In the genomic region with DNA sequence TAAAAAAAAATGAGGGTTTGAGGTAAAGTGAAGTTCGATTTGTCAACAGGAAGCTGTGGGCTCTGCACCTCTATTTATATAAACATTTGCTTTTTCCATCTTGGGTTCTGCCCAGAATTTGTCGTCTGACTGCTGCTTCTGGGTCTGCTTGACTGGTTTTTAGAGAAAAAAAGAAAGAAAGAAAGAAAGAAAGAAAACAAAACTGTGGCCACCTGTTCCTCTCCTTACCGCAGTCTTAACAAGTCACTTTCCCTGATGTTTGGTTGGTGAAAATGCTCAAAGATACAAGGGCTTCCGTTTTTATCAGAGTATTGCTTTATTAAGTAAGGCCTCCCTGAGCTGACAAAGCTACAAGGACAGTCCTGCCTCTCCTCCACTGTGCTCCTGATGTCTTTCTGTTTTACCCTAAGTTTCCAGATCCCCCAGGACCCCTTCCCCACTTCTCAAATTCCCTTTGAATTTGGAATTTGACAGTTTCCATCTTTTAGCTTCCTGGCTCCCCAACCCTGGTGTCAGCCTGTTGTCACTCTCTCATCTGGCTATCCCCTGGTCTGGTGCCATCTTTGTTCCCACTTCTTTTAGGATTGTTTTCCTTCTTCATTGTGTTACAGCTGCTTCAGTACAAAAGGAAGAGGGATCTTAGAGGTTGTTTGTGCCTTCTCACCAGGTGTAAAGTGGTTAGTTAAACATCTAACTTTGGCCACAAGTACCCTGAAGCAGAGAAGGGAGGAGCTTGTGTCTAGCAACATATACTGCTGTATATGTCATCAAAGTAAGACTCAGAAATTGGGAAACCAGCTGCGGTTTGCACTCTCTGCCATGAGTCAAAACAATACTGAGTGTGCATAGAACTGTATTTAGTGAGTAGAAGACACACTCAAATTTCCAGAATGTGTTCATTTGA, we compare ENCODE assay signal across 8 cellular contexts.
DNase-seq lines count a peak whose midpoint lies in the region; ATAC-seq lines count a peak whose summit lies in the region.

No MANE protein-coding gene starts in this region.

- H3K36me3 ChIP-seq in BLaER1 treated with 17β-estradiol and CSF1 and Interleukin-3, amounts not matched to agents 10 nM and 100 nM, result no peaks in the 10 kb centered on the region

- peaks cover 22 to 38% (median 31%) of the 10 kb centered on the region in 10 experiments for H3K4me1 ChIP-seq in BLaER1 treated with 17β-estradiol and CSF1 and Interleukin-3, amounts not matched to agents 10 nM and 100 nM

- no peaks in the 10 kb centered on the region for H3K27me3 ChIP-seq in BLaER1 treated with 17β-estradiol and CSF1 and Interleukin-3, amounts not matched to agents 10 nM and 100 nM

- no peaks in the 10 kb centered on the region for H4K20me1 ChIP-seq in BLaER1 treated with 17β-estradiol and CSF1 and Interleukin-3, amounts not matched to agents 10 nM and 100 nM

- peak overlapping the region; percentile 21 to 78 (median 71); a peak in 21 of 22 replicates for H3K27ac ChIP-seq in BLaER1 treated with 17β-estradiol and CSF1 and Interleukin-3, amounts not matched to agents 10 nM and 100 nM

- H3K9me3 ChIP-seq in BLaER1 treated with 17β-estradiol and CSF1 and Interleukin-3, amounts not matched to agents 10 nM and 100 nM (replicated peaks in 1 of 11), result peaks cover 0 to 20% (median 4%) of the 10 kb centered on the region in 11 experiments; a peak in 5 of 22 replicates

- H3K9ac ChIP-seq in BLaER1 treated with 17β-estradiol and CSF1 and Interleukin-3, amounts not matched to agents 10 nM and 100 nM, result peak overlapping the region in 9 of 11 experiments; percentile 16 to 55 (median 39); a peak in 12 of 22 replicates

- ATAC-seq in GM19468 (IDR thresholded peaks at IDR 0.05; ENCODE audit: extremely low read depth, unreplicated experiment) (peak; percentile 33), HG03460 (IDR thresholded peaks at IDR 0.05; ENCODE audit: unreplicated experiment) (peak; percentile 72)

- DNase-seq in activated CD8-positive, alpha-beta memory T cell treated with anti-CD3 and anti-CD28 coated beads, Interleukin-2, amount 50 U/mL, for 48 hours, result peak; percentile 59
- DNase-seq in stimulated activated CD4-positive, alpha-beta T cell treated with anti-CD3 and anti-CD28 coated beads, Interleukin-15, amount 100 ng/mL, for 24 hours, result peak; percentile 62
- no peak for DNase-seq in NCI-H1417 treated with DMSO at 0.1 percent for 48 hours (lab: John Stamatoyannopoulos, UW)
- DNase-seq in GF-D8 (lab: John Stamatoyannopoulos, UW), result no peak
- no peak for DNase-seq in iPS-NIHi7 (ENCODE audit: extremely low spot score)

- peak overlapping the region in 5 of 10 experiments; percentile 0 to 7 (median 5); a peak in 6 of 20 replicates for H3K4me3 ChIP-seq in BLaER1 treated with 17β-estradiol and CSF1 and Interleukin-3, amounts not matched to agents 10 nM and 100 nM

- H3K4me2 ChIP-seq in BLaER1 treated with 17β-estradiol and CSF1 and Interleukin-3, amounts not matched to agents 10 nM and 100 nM, result peak overlapping the region; percentile 49 to 79 (median 73)

Comparison
In these comparisons a context has a peak if more than half of its experiments do, and no peak if none do; other contexts are left out.
1. DNase-seq: peak in activated CD8-positive, alpha-beta memory T cell treated with anti-CD3 and anti-CD28 coated beads, Interleukin-2, amount 50 U/mL, for 48 hours (single experiment) and stimulated activated CD4-positive, alpha-beta T cell treated with anti-CD3 and anti-CD28 coated beads, Interleukin-15, amount 100 ng/mL, for 24 hours (single experiment); none in NCI-H1417 treated with DMSO at 0.1 percent for 48 hours (single experiment), GF-D8 (single experiment) and iPS-NIHi7 (single experiment).